In the genomic region with DNA sequence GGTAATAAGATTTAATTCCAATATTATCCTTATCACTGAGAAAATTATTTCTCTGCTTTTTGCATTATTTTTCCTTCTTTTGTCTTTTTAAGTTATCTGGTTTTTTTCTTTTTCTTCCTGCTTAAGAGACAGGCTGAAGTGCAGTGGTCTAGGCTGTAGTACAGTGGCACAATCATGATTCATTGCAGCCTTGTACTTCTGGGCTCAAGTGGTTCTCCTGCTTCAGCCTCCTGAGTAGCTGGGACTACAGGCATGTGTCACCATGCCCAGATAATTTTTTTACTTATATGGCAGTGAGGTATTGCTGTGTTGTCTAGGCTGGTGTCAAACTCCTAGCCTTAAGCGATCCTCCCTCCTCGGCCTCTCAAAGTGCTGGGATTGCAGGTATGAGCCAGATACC, we compare ENCODE assay signal across 18 cellular contexts.
"Had no signal": no experiment of that assay in that cellular context is flagged by ENCODE, and none has a peak within 500 bp of the region (broad histone marks: within the 10 kb centered on the region; RNA-seq: fewer than 3 reads in every experiment).

No MANE protein-coding gene starts in this region.

- H3K4me3 Mint-ChIP-seq: effector memory CD8-positive, alpha-beta T cell; mesothelial cell of epicardium; natural killer cell; neural crest cell; stimulated activated naive B cell treated with anti-CD40 and anti-IgM and Interleukin-4, amounts not matched to agents 10 μg/mL and 1 μg/mL and 100 μg/mL, for 72 hours; stimulated activated naive CD8-positive, alpha-beta T cell treated with anti-CD3 and anti-CD28 coated beads, Interleukin-15, amount 100 ng/mL, for 72 hours had no signal

- ATAC-seq: effector memory CD8-positive, alpha-beta T cell; heart left ventricle; natural killer cell; stimulated activated naive B cell treated with anti-CD40 and anti-IgM and Interleukin-4, amounts not matched to agents 10 μg/mL and 1 μg/mL and 100 μg/mL, for 72 hours; stimulated activated naive CD8-positive, alpha-beta T cell treated with anti-CD3 and anti-CD28 coated beads, Interleukin-15, amount 100 ng/mL, for 72 hours had no signal

- H3K27me3 Mint-ChIP-seq: effector memory CD8-positive, alpha-beta T cell; stimulated activated naive B cell treated with anti-CD40 and anti-IgM and Interleukin-4, amounts not matched to agents 10 μg/mL and 1 μg/mL and 100 μg/mL, for 72 hours; stimulated activated naive CD8-positive, alpha-beta T cell treated with anti-CD3 and anti-CD28 coated beads, Interleukin-15, amount 100 ng/mL, for 72 hours had no signal

- H3K27me3 ChIP-seq: heart left ventricle, ovary, right atrium auricular region, sigmoid colon, transverse colon had no signal

- H3K9me3 ChIP-seq: heart left ventricle, ovary, right atrium auricular region, sigmoid colon, thoracic aorta, transverse colon had no signal

- H3K36me3 ChIP-seq: ovary had no signal

- H3K27ac Mint-ChIP-seq: effector memory CD8-positive, alpha-beta T cell; mesothelial cell of epicardium; natural killer cell; stimulated activated naive B cell treated with anti-CD40 and anti-IgM and Interleukin-4, amounts not matched to agents 10 μg/mL and 1 μg/mL and 100 μg/mL, for 72 hours; stimulated activated naive CD8-positive, alpha-beta T cell treated with anti-CD3 and anti-CD28 coated beads, Interleukin-15, amount 100 ng/mL, for 72 hours had no signal

- H3K4me1 ChIP-seq: right atrium auricular region had no signal

- DNase-seq: effector memory CD8-positive, alpha-beta T cell; heart left ventricle; hypothalamus; kidney glomerular epithelial cell; natural killer cell; nucleus accumbens; ovary; sigmoid colon; stimulated activated CD4-positive, alpha-beta T cell treated with anti-CD3 and anti-CD28 coated beads, Interleukin-2, amount 100 ng/mL, for 24 hours; stimulated activated CD4-positive, alpha-beta T cell treated with anti-CD3 and anti-CD28 coated beads, Interleukin-4, amount 100 ng/mL, for 4 hours; stimulated activated naive B cell treated with anti-CD40 and anti-IgM and Interleukin-4, amounts not matched to agents 10 μg/mL and 1 μg/mL and 100 μg/mL, for 72 hours; stimulated activated naive CD8-positive, alpha-beta T cell treated with anti-CD3 and anti-CD28 coated beads, Interleukin-15, amount 100 ng/mL, for 72 hours; transverse colon had no signal

- H3K27ac ChIP-seq: heart left ventricle, ovary, right atrium auricular region, sigmoid colon, skin epidermis, thoracic aorta, transverse colon had no signal

- H3K4me3 ChIP-seq: heart left ventricle, ovary, right atrium auricular region, sigmoid colon, skin epidermis, thoracic aorta, transverse colon had no signal

- H3K36me3 Mint-ChIP-seq: natural killer cell had no signal

- H3K9me3 Mint-ChIP-seq: effector memory CD8-positive, alpha-beta T cell; mesothelial cell of epicardium; natural killer cell; neural crest cell; stimulated activated naive B cell treated with anti-CD40 and anti-IgM and Interleukin-4, amounts not matched to agents 10 μg/mL and 1 μg/mL and 100 μg/mL, for 72 hours; stimulated activated naive CD8-positive, alpha-beta T cell treated with anti-CD3 and anti-CD28 coated beads, Interleukin-15, amount 100 ng/mL, for 72 hours had no signal
